Comparison of ENCODE assay signal across 8 cellular contexts in genomic region chr22:50251472-50252054, GRCh38. TPM values are rescaled to one million over a fixed set of nuclear protein-coding genes. Genes with fewer than 3 reads are reported as not detected.
DNase-seq lines count a peak whose midpoint lies in the region; ATAC-seq and TF ChIP-seq lines count a peak whose summit lies in the region.

No MANE protein-coding gene starts in this region.

- H3K27me3 ChIP-seq in ascending aorta (no peaks in the 10 kb centered on the region), thyroid gland (no peaks in the 10 kb centered on the region)

- WGBS in thyroid gland, 2 donors = 13 to 37% methylated on average over 11 to 15 of the region's 35 CpGs

- H3K4me1 ChIP-seq in ascending aorta (peaks cover 11 to 19% of the 10 kb centered on the region in 2 donors), thyroid gland (peaks cover 9 to 23% of the 10 kb centered on the region in 2 donors)

- no peaks in the 10 kb centered on the region for H3K27me3 Mint-ChIP-seq in activated T-cell treated with anti-CD3 and anti-CD28 coated beads, Interleukin-2, amount 50 U/mL, for 24 hours
- no peaks in the 10 kb centered on the region for H3K27me3 Mint-ChIP-seq in nephron progenitor cell (ENCODE audit: low read depth, poor library complexity)

- DNase-seq in activated T-cell treated with anti-CD3 and anti-CD28 coated beads, Interleukin-2, amount 50 U/mL, for 24 hours = peak; percentile 55
- no peak for DNase-seq in activated T-cell treated with anti-CD3 and anti-CD28 coated beads for 4 hours
- DNase-seq in ascending aorta (ENCODE audit: low spot score in 2 of 2) = no peak
- DNase-seq in left colon = no peak
- no peak for DNase-seq in thyroid gland
- DNase-seq in nephron progenitor cell = no peak
- no peak for DNase-seq in HCEC 1CT
- DNase-seq in LoVo (ENCODE audit: low spot score) = no peak

- no peak for TF ChIP-seq POLR2A in thyroid gland (IDR thresholded peaks at IDR 0.05)

- intact Hi-C loops in ascending aorta (cut with DNase I) = loop anchor here (1.0 to 2.0 kb wide), 3 partner anchors 19 to 91 kb away; partner anchors contain the start of genes DENND6B and MAPK11
- intact Hi-C loops in left colon (cut with DNase I, micrococcal nuclease) = loop anchor here in 1 of 2 donors (5.0 kb wide), 1 partner anchor 91 kb away; the partner anchor contains the start of gene PPP6R2
- intact Hi-C loops in thyroid gland (cut with DNase I) = loop anchor here (5.0 to 10.0 kb wide), 3 partner anchors 76 to 353 kb away; partner anchors contain the start of genes DENND6B, MAPK8IP2 and PPP6R2

- TF ChIP-seq CTCF in ascending aorta (IDR thresholded peaks at IDR 0.05) (no peak), thyroid gland (IDR thresholded peaks at IDR 0.05) (no peak), nephron progenitor cell (IDR thresholded peaks at IDR 0.05) (no peak)

- no peaks in the 10 kb centered on the region for H3K9me3 Mint-ChIP-seq in activated T-cell treated with anti-CD3 and anti-CD28 coated beads, Interleukin-2, amount 50 U/mL, for 24 hours
- H3K9me3 Mint-ChIP-seq in nephron progenitor cell = no peaks in the 10 kb centered on the region

- H3K36me3 Mint-ChIP-seq in activated T-cell treated with anti-CD3 and anti-CD28 coated beads, Interleukin-2, amount 50 U/mL, for 24 hours (ENCODE audit: low read depth) = peaks cover 20% of the 10 kb centered on the region
- no peaks in the 10 kb centered on the region for H3K36me3 Mint-ChIP-seq in nephron progenitor cell (ENCODE audit: low read depth)

- no peaks in the 10 kb centered on the region for H3K9me3 ChIP-seq in ascending aorta
- H3K9me3 ChIP-seq in thyroid gland = no peaks in the 10 kb centered on the region

- H3K4me3 ChIP-seq in ascending aorta (peak overlapping the region; percentile 57 to 82), thyroid gland (replicated peaks in 1 of 3) (peak overlapping the region in 2 of 3 donors; percentile 2 to 84)

- H3K27ac ChIP-seq in ascending aorta (peak overlapping the region; percentile 66 to 71), thyroid gland (peak overlapping the region in 1 of 3 donors; percentile 54)

- ATAC-seq in left colon = peak; percentile 10

- peak overlapping the region; percentile 85 for H3K4me3 Mint-ChIP-seq in activated T-cell treated with anti-CD3 and anti-CD28 coated beads, Interleukin-2, amount 50 U/mL, for 24 hours
- no peak overlapping the region for H3K4me3 Mint-ChIP-seq in nephron progenitor cell

- H3K36me3 ChIP-seq in ascending aorta (peaks cover 0 to 14% of the 10 kb centered on the region in 2 donors), thyroid gland (no peaks in the 10 kb centered on the region)

- H3K4me1 Mint-ChIP-seq in activated T-cell treated with anti-CD3 and anti-CD28 coated beads, Interleukin-2, amount 50 U/mL, for 24 hours (ENCODE audit: low read depth) = peaks cover 20% of the 10 kb centered on the region
- H3K4me1 Mint-ChIP-seq in nephron progenitor cell = peaks cover 20% of the 10 kb centered on the region

- H3K27ac Mint-ChIP-seq in activated T-cell treated with anti-CD3 and anti-CD28 coated beads, Interleukin-2, amount 50 U/mL, for 24 hours = no peak overlapping the region
- no peak overlapping the region for H3K27ac Mint-ChIP-seq in nephron progenitor cell

RNA-seq across cellular contexts. Expression of gene HDAC10, which starts 0.5 kb away (rescaled TPM):
- total RNA-seq in ascending aorta (73.2 TPM), left colon (10 to 100 TPM; 48.3 to 49.2 TPM), thyroid gland (10 to 100 TPM; 31.4 to 42.7 (median 32.5) TPM)

RNA-seq across cellular contexts. Expression of gene TUBGCP6, which starts 6.7 kb away (rescaled TPM):
- total RNA-seq in ascending aorta = 58.1 TPM
- total RNA-seq in left colon = 10 to 100 TPM; 26.3 to 31.6 TPM
- total RNA-seq in thyroid gland = 100 to 1,000 TPM in 1 of 4 donors, 10 to 100 TPM in 3; 64.6 to 102 (median 80.3) TPM

RNA-seq across cellular contexts. Expression of gene MAPK12, which starts 9.9 kb away (rescaled TPM):
- 29.4 TPM for total RNA-seq in ascending aorta
- 1 to 10 TPM; 3.0 to 3.1 TPM for total RNA-seq in left colon
- total RNA-seq in thyroid gland = 1 to 10 TPM; 3.1 to 5.1 (median 3.7) TPM

RNA-seq across cellular contexts. Expression of gene MAPK11, which starts 18.6 kb away (rescaled TPM):
- 117 TPM for total RNA-seq in ascending aorta
- 1 to 10 TPM; 1.2 to 1.9 TPM for total RNA-seq in left colon
- total RNA-seq in thyroid gland = 1 to 10 TPM; 2.8 to 4.7 (median 4.0) TPM

RNA-seq across cellular contexts. Expression of gene SELENOO, which starts 50.8 kb away (rescaled TPM):
- total RNA-seq in ascending aorta = 41.7 TPM
- 10 to 100 TPM; 21.9 to 29.6 TPM for total RNA-seq in left colon
- total RNA-seq in thyroid gland = 10 to 100 TPM; 20.7 to 50.6 (median 31.0) TPM
